Comparison of ENCODE assay signal across 15 cellular contexts in the genomic region with DNA sequence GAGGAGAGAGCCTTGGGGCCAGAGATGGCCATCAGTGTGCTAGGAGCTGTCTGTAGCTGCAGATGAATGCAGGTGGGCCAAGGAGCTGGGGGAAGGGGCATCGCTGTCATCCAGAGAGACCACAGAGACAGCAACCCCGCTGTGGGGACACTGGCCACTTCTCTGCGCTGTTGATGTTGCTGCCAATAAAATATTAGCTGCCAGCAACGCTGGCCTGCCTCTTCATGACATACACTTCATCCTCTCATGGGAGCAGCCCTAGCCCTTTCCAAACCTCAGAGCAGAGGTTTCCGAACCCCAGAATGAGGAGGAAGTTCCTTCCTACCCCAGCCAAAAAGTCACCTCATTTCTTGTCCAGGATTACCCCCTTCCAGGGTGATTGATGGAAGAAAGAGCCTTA.
"Had no signal": no experiment of that assay in that cellular context is flagged by ENCODE, and none has a peak within 500 bp of the region (broad histone marks: within the 10 kb centered on the region; RNA-seq: fewer than 3 reads in every experiment).

No MANE protein-coding gene starts in this region.

- H3K27ac Mint-ChIP-seq: activated naive CD4-positive, alpha-beta T cell treated with anti-CD3 and anti-CD28 coated beads, Interleukin-2, amount 10 ng/mL, durations not matched to agents 7 days and 5 days; activated T-helper 2 cell treated with anti-CD3 and anti-CD28 coated beads, Interferon-gamma antibody, Interleukin-2, Interleukin-4, amounts not matched to agents 10 μg/mL and 5 μg/mL and 100 μg/mL, durations not matched to agents 14 hours and 24 hours and 36 hours; stimulated activated naive CD8-positive, alpha-beta T cell treated with anti-CD3 and anti-CD28 coated beads, Interleukin-15, Interleukin-2, amounts not matched to agents 100 ng/mL and 50 ng/mL, for 24 hours had no signal

- H3K27me3 ChIP-seq: cardiac muscle cell, testis had no signal

- H2AFZ ChIP-seq: parathyroid adenoma had no signal

- H3K4me1 Mint-ChIP-seq: activated naive CD4-positive, alpha-beta T cell treated with anti-CD3 and anti-CD28 coated beads, Interleukin-2, amount 10 ng/mL, durations not matched to agents 7 days and 5 days had no signal

- H3K4me3 Mint-ChIP-seq: activated naive CD4-positive, alpha-beta T cell treated with anti-CD3 and anti-CD28 coated beads, Interleukin-2, amount 10 ng/mL, durations not matched to agents 7 days and 5 days; stimulated activated naive CD8-positive, alpha-beta T cell treated with anti-CD3 and anti-CD28 coated beads, Interleukin-15, Interleukin-2, amounts not matched to agents 100 ng/mL and 50 ng/mL, for 24 hours had no signal

- H3K36me3 Mint-ChIP-seq: activated naive CD4-positive, alpha-beta T cell treated with anti-CD3 and anti-CD28 coated beads, Interleukin-2, amount 10 ng/mL, durations not matched to agents 7 days and 5 days had no signal

- H3K4me3 ChIP-seq: cardiac muscle cell, testis had no signal

- FAIRE-seq: astrocyte, colon, endometrium, small intestine had no signal

- H3K27ac ChIP-seq: cardiac muscle cell, parathyroid adenoma, testis had no signal

- H3K4me1 ChIP-seq: parathyroid adenoma, testis had no signal

- DNase-seq: activated CD4-positive, CD25-positive, alpha-beta regulatory T cell treated with anti-CD3 and anti-CD28 coated beads, Interleukin-2, amount 50 U/mL, for 72 hours; activated naive CD4-positive, alpha-beta T cell treated with anti-CD3 and anti-CD28 coated beads, Interleukin-2, amount 10 ng/mL, durations not matched to agents 7 days and 5 days; retina; SK-N-SH; small intestine; T-helper 1 cell; T1000; testis had no signal

- H3K36me3 ChIP-seq: cardiac muscle cell had no signal

- H3K4me2 ChIP-seq: SK-N-SH had no signal

- H3K27me3 Mint-ChIP-seq: stimulated activated naive CD8-positive, alpha-beta T cell treated with anti-CD3 and anti-CD28 coated beads, Interleukin-15, Interleukin-2, amounts not matched to agents 100 ng/mL and 50 ng/mL, for 24 hours had no signal

- H3K9ac ChIP-seq: parathyroid adenoma, SK-N-SH had no signal

- H3K9me3 ChIP-seq: SK-N-SH, testis had no signal
